In genomic region chr1:61588736-61589381, GRCh38 we compare ENCODE assay signal across 8 cellular contexts.
DNase-seq lines count a peak whose midpoint lies in the region; ATAC-seq and TF ChIP-seq lines count a peak whose summit lies in the region.

No MANE protein-coding gene starts in this region.

- no peaks in the 10 kb centered on the region for H3K4me1 Mint-ChIP-seq in activated B cell treated with CpG ODN at 0.5 μM for 24 hours
- peaks cover 14% of the 10 kb centered on the region for H3K4me1 Mint-ChIP-seq in chondrocyte (ENCODE audit: low read depth)
- H3K4me1 Mint-ChIP-seq in stimulated activated effector memory CD8-positive, alpha-beta T cell treated with anti-CD3 and anti-CD28 coated beads, Interleukin-12 subunit alpha, Interleukin-12 subunit beta, amount 100 ng/mL, for 72 hours: no peaks in the 10 kb centered on the region

- H3K36me3 ChIP-seq in lung (ENCODE audit: control insufficient read depth in 2 of 2, insufficient read depth in 2 of 2, low read length in 2 of 2): no peaks in the 10 kb centered on the region

- peak; percentile 90 for ATAC-seq in GM18909 (IDR thresholded peaks at IDR 0.05; ENCODE audit: poor library complexity, unreplicated experiment)
- ATAC-seq in HG03159 (IDR thresholded peaks at IDR 0.05; ENCODE audit: unreplicated experiment): peak; percentile 96
- peak; percentile 37 for ATAC-seq in activated B cell treated with CpG ODN at 0.5 μM for 24 hours (ENCODE audit: low read depth)
- no peak for ATAC-seq in lung (ENCODE audit: insufficient read depth, low FRiP score)
- ATAC-seq in stimulated activated effector memory CD8-positive, alpha-beta T cell treated with anti-CD3 and anti-CD28 coated beads, Interleukin-12 subunit alpha, Interleukin-12 subunit beta, amount 100 ng/mL, for 72 hours: peak; percentile 88

- POLR2A ChIA-PET in activated B cell treated with CpG ODN at 0.5 μM for 24 hours (lab: Charles Lee): no interaction called here

- 56 to 69% methylated on average over 6 of the region's 6 CpGs for WGBS in lung, 2 donors

- no peak overlapping the region for H3K27ac ChIP-seq in lung (ENCODE audit: low read depth in 1 of 2, low read length in 1 of 2)

- H3K27me3 ChIP-seq in lung (ENCODE audit: control insufficient read depth, insufficient read depth): no peaks in the 10 kb centered on the region

- H3K4me3 ChIP-seq in AG09309 (ENCODE audit: control insufficient read depth, low read depth, low read length): no peak overlapping the region
- H3K4me3 ChIP-seq in lung: no peak overlapping the region

- DNase-seq in AG09309 (ENCODE audit: low read depth): no peak
- DNase-seq in NCI-H2227 treated with DMSO at 0.1 percent for 48 hours (lab: John Stamatoyannopoulos, UW): peak; percentile 54
- DNase-seq in activated B cell treated with CpG ODN at 0.5 μM for 24 hours: no peak
- DNase-seq in chondrocyte (ENCODE audit: low spot score): no peak
- peak; percentile 55 for DNase-seq in lung (ENCODE audit: low spot score)
- DNase-seq in stimulated activated effector memory CD8-positive, alpha-beta T cell treated with anti-CD3 and anti-CD28 coated beads, Interleukin-12 subunit alpha, Interleukin-12 subunit beta, amount 100 ng/mL, for 72 hours (ENCODE audit: low spot score in 2 of 2): peak; percentile 36 to 84

- TF ChIP-seq CTCF in AG09309 (IDR thresholded peaks at IDR 0.05; ENCODE audit: control insufficient read depth, insufficient read depth, low read depth, low read length, missing control alignments): peak; percentile 83
- peak; percentile 71 for TF ChIP-seq CTCF in activated B cell treated with CpG ODN at 0.5 μM for 24 hours (IDR thresholded peaks at IDR 0.05)
- peak; percentile 85 for TF ChIP-seq CTCF in chondrocyte (IDR thresholded peaks at IDR 0.05)
- TF ChIP-seq CTCF in lung (IDR thresholded peaks at IDR 0.05; ENCODE audit: control extremely low read depth, extremely low read depth): peak; percentile 50

- intact Hi-C loops in activated B cell treated with CpG ODN at 0.5 μM for 24 hours (cut with micrococcal nuclease): loop anchor here (1.0 to 5.0 kb wide), 4 partner anchors 263 to 1618 kb away; no protein-coding TSS in a partner anchor

- no peaks in the 10 kb centered on the region for H3K36me3 Mint-ChIP-seq in activated B cell treated with CpG ODN at 0.5 μM for 24 hours (ENCODE audit: low read depth)
- no peaks in the 10 kb centered on the region for H3K36me3 Mint-ChIP-seq in chondrocyte (ENCODE audit: low read depth)
- no peaks in the 10 kb centered on the region for H3K36me3 Mint-ChIP-seq in stimulated activated effector memory CD8-positive, alpha-beta T cell treated with anti-CD3 and anti-CD28 coated beads, Interleukin-12 subunit alpha, Interleukin-12 subunit beta, amount 100 ng/mL, for 72 hours

- H3K27ac Mint-ChIP-seq in activated B cell treated with CpG ODN at 0.5 μM for 24 hours (no peak overlapping the region), chondrocyte (ENCODE audit: unreplicated experiment) (no peak overlapping the region)
- H3K27ac Mint-ChIP-seq in stimulated activated effector memory CD8-positive, alpha-beta T cell treated with anti-CD3 and anti-CD28 coated beads, Interleukin-12 subunit alpha, Interleukin-12 subunit beta, amount 100 ng/mL, for 72 hours: no peak overlapping the region

- H3K4me1 ChIP-seq in lung (ENCODE audit: control insufficient read depth in 2 of 2, insufficient read depth in 2 of 2, low read length in 2 of 2): no peaks in the 10 kb centered on the region

- no peaks in the 10 kb centered on the region for H3K9me3 ChIP-seq in lung (ENCODE audit: control insufficient read depth in 2 of 2, insufficient read depth in 1 of 2, low read length in 1 of 2)

- CTCF ChIA-PET in activated B cell treated with CpG ODN at 0.5 μM for 24 hours (lab: Charles Lee): interaction anchor here (0.7 to 1.6 kb wide), 4 partner anchors 11 to 610 kb away, joined by 3 to 14 read pairs (median 5); no protein-coding TSS in a partner anchor

- H3K4me3 Mint-ChIP-seq in activated B cell treated with CpG ODN at 0.5 μM for 24 hours: no peak overlapping the region
- H3K4me3 Mint-ChIP-seq in chondrocyte (ENCODE audit: unreplicated experiment): no peak overlapping the region
- H3K4me3 Mint-ChIP-seq in stimulated activated effector memory CD8-positive, alpha-beta T cell treated with anti-CD3 and anti-CD28 coated beads, Interleukin-12 subunit alpha, Interleukin-12 subunit beta, amount 100 ng/mL, for 72 hours: no peak overlapping the region

- H3K27me3 Mint-ChIP-seq in activated B cell treated with CpG ODN at 0.5 μM for 24 hours (peaks cover 2% of the 10 kb centered on the region), chondrocyte (ENCODE audit: low read depth) (no peaks in the 10 kb centered on the region)

- H3K9me3 Mint-ChIP-seq in activated B cell treated with CpG ODN at 0.5 μM for 24 hours (no peaks in the 10 kb centered on the region), chondrocyte (ENCODE audit: low read depth) (no peaks in the 10 kb centered on the region)
- no peaks in the 10 kb centered on the region for H3K9me3 Mint-ChIP-seq in stimulated activated effector memory CD8-positive, alpha-beta T cell treated with anti-CD3 and anti-CD28 coated beads, Interleukin-12 subunit alpha, Interleukin-12 subunit beta, amount 100 ng/mL, for 72 hours

Comparison
In these comparisons a context has a peak if more than half of its experiments do, and no peak if none do; other contexts are left out.
1. DNase-seq: peak in NCI-H2227 treated with DMSO at 0.1 percent for 48 hours (single experiment), lung (single experiment) and stimulated activated effector memory CD8-positive, alpha-beta T cell treated with anti-CD3 and anti-CD28 coated beads, Interleukin-12 subunit alpha, Interleukin-12 subunit beta, amount 100 ng/mL, for 72 hours (2 of 2); none in AG09309 (single experiment), activated B cell treated with CpG ODN at 0.5 μM for 24 hours (single experiment) and chondrocyte (single experiment).
2. Peak in every context shown above with its lines, with median percentiles within 50 percentile points of each other: CTCF ChIP-seq.